9 cellular contexts compared by ENCODE assay signal in the genomic region with DNA sequence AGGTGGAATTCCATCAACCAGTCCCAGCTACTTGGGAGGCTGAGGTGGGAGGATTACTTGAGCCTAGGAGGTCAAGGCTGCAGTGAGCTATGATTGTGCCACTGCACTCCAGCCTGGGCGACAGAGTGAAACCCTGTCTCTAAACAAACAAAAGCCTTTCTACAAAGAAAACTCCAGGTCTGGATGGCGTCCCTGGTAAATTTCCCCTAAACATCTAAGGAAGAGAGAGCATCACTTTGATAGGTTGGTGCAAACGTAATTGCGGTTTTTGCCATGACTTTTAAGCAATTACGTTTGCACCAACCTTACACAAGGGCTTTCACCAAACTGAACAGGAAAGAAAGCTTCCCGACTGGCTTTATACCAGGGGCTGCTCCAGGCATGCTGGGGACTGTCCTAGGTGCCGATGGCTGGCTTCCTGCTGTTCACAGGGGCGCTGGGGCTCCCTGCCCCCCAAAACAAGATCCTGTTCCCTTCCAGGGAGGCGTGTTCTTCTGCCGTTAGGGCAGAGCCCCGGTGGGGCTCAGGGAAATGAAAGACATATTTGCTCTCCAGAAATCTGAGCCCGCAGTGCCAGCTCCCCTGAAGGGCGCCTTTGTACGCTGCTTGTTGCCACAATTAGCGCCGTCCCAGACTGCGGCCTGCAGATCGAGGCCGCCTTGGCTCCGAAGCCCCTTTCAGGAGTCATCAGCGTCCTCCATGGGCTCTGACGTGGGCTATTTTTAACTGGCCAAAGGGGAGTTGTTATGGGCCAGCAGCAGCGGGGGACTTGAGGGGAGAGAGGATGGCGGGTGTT. TPM values are rescaled to one million over a fixed set of nuclear protein-coding genes. Genes with fewer than 3 reads are reported as not detected.
DNase-seq lines count a peak whose midpoint lies in the region; ATAC-seq lines count a peak whose summit lies in the region.
"Had no signal": no experiment of that assay in that cellular context is flagged by ENCODE, and none has a peak within 500 bp of the region (broad histone marks: within the 10 kb centered on the region; RNA-seq: fewer than 3 reads in every experiment).

No MANE protein-coding gene starts in this region.

- DNase-seq in NCI-H345 (lab: John Stamatoyannopoulos, UW) (peak; percentile 46), NCI-H345 treated with DMSO at 0.1 percent for 48 hours (lab: John Stamatoyannopoulos, UW; ENCODE audit: unreplicated experiment) (no peak), left lobe of liver (ENCODE audit: low spot score) (no peak)
- no peak for DNase-seq in effector CD8-positive, alpha-beta T cell (lab: John Stamatoyannopoulos, UW)
- DNase-seq: activated CD8-positive, alpha-beta memory T cell treated with anti-CD3 and anti-CD28 coated beads for 24 hours had no signal

- ATAC-seq in left lobe of liver (peak; percentile 32), GM19395 (IDR thresholded peaks at IDR 0.05; ENCODE audit: unreplicated experiment) (no peak), HG02840 (IDR thresholded peaks at IDR 0.05; ENCODE audit: low FRiP score, unreplicated experiment) (no peak)

- peak overlapping the region; percentile 4 for H3K27ac ChIP-seq in angular gyrus (ENCODE audit: low read depth, low read length)
- peak overlapping the region; percentile 56 for H3K27ac ChIP-seq in temporal lobe (ENCODE audit: low read depth, low read length)

RNA-seq across cellular contexts. Expression of a gene that starts 38.7 kb away (rescaled TPM):
- total RNA-seq in left lobe of liver: 8.5 TPM
- 3.0 TPM for total RNA-seq in temporal lobe
